8 cellular contexts compared by ENCODE assay signal in genomic region chr10:25015927-25016348, GRCh38. TPM values are rescaled to one million over a fixed set of nuclear protein-coding genes. Genes with fewer than 3 reads are reported as not detected.
DNase-seq lines count a peak whose midpoint lies in the region; ATAC-seq and TF ChIP-seq lines count a peak whose summit lies in the region.

Gene ENKUR, minus strand, starts transcription at chr10:25016158. Its CDS starts 222 bp downstream, at chr10:25015936.

- intact Hi-C loops in activated T-helper 2 cell treated with anti-CD3 and anti-CD28 coated beads, Interferon-gamma antibody, Interleukin-2, Interleukin-4, amounts not matched to agents 10 μg/mL and 5 μg/mL and 100 μg/mL, durations not matched to agents 14 hours and 24 hours and 36 hours (cut with micrococcal nuclease) = loop anchor here (1.0 to 10.0 kb wide), 9 partner anchors 46 to 374 kb away; no protein-coding TSS in a partner anchor

- H2AFZ ChIP-seq in DND-41 (ENCODE audit: low read depth, low read length) = peak within 1 kb of the TSS; percentile 79

- H3K36me3 ChIP-seq in DND-41 (ENCODE audit: insufficient read depth, low read length) (no peaks in the 10 kb centered on the region), H7 (replicated peaks; ENCODE audit: control insufficient read depth, insufficient read depth, low read length) (no peaks in the 10 kb centered on the region)

- peaks cover 22% of the 10 kb centered on the region for H3K79me2 ChIP-seq in DND-41 (ENCODE audit: insufficient read depth, low read length)

- H3K4me3 Mint-ChIP-seq in activated T-helper 2 cell treated with anti-CD3 and anti-CD28 coated beads, Interferon-gamma antibody, Interleukin-2, Interleukin-4, amounts not matched to agents 10 μg/mL and 5 μg/mL and 100 μg/mL, durations not matched to agents 14 hours and 24 hours and 36 hours (ENCODE audit: low read depth) = peak within 1 kb of the TSS; percentile 89
- peak within 1 kb of the TSS; percentile 86 to 96 (median 94) for H3K4me3 Mint-ChIP-seq in naive thymus-derived CD8-positive, alpha-beta T cell
- H3K4me3 Mint-ChIP-seq in stimulated activated memory B cell treated with anti-CD40 and anti-IgM and Interleukin-4, amounts not matched to agents 10 μg/mL and 1 μg/mL and 100 μg/mL, for 72 hours = peak within 1 kb of the TSS; percentile 86

- H3K9me3 Mint-ChIP-seq in activated T-helper 2 cell treated with anti-CD3 and anti-CD28 coated beads, Interferon-gamma antibody, Interleukin-2, Interleukin-4, amounts not matched to agents 10 μg/mL and 5 μg/mL and 100 μg/mL, durations not matched to agents 14 hours and 24 hours and 36 hours = peaks cover 6% of the 10 kb centered on the region
- H3K9me3 Mint-ChIP-seq in naive thymus-derived CD8-positive, alpha-beta T cell = peaks cover 0 to 3% (median 0%) of the 10 kb centered on the region in 9 donors
- H3K9me3 Mint-ChIP-seq in stimulated activated memory B cell treated with anti-CD40 and anti-IgM and Interleukin-4, amounts not matched to agents 10 μg/mL and 1 μg/mL and 100 μg/mL, for 72 hours = no peaks in the 10 kb centered on the region

- no peaks in the 10 kb centered on the region for H3K36me3 Mint-ChIP-seq in activated T-helper 2 cell treated with anti-CD3 and anti-CD28 coated beads, Interferon-gamma antibody, Interleukin-2, Interleukin-4, amounts not matched to agents 10 μg/mL and 5 μg/mL and 100 μg/mL, durations not matched to agents 14 hours and 24 hours and 36 hours (ENCODE audit: low read depth)
- no peaks in the 10 kb centered on the region for H3K36me3 Mint-ChIP-seq in naive thymus-derived CD8-positive, alpha-beta T cell
- no peaks in the 10 kb centered on the region for H3K36me3 Mint-ChIP-seq in stimulated activated memory B cell treated with anti-CD40 and anti-IgM and Interleukin-4, amounts not matched to agents 10 μg/mL and 1 μg/mL and 100 μg/mL, for 72 hours

- H3K4me3 ChIP-seq in DND-41 (ENCODE audit: low read depth in 1 of 2, low read length in 2 of 2) = peak within 1 kb of the TSS; percentile 67 to 75
- H3K4me3 ChIP-seq in H7 (ENCODE audit: insufficient read depth, low read depth, low read length) = peak within 1 kb of the TSS; percentile 55
- H3K4me3 ChIP-seq in fibroblast of pulmonary artery (replicated peaks; ENCODE audit: low read depth, low read length) = peak within 1 kb of the TSS; percentile 70

- no peaks in the 10 kb centered on the region for H4K20me1 ChIP-seq in DND-41 (ENCODE audit: insufficient read depth, low read length)

- TF ChIP-seq CTCF in DND-41 (IDR thresholded peaks at IDR 0.05; ENCODE audit: borderline replicate concordance, extremely low read depth, low read length, poor library complexity, severe bottlenecking) = no peak
- TF ChIP-seq CTCF in fibroblast of pulmonary artery (IDR thresholded peaks at IDR 0.05; ENCODE audit: low read length, missing control alignments) = no peak

- H3K4me1 ChIP-seq in DND-41 (ENCODE audit: insufficient read depth, low read length) = peaks cover 31% of the 10 kb centered on the region

- POLR2A ChIA-PET in naive thymus-derived CD8-positive, alpha-beta T cell (lab: Charles Lee) = interaction anchor here (0.5 to 1.9 kb wide), 9 partner anchors 24 to 1577 kb away, joined by 3 to 9 read pairs (median 5); partner anchors contain the start of genes ARHGAP21, OTUD1 and PRTFDC1

- DNase-seq in DND-41 (peak; percentile 90), H7 (peak; percentile 76), LoVo (ENCODE audit: low spot score) (peak; percentile 82), RPMI7951 (ENCODE audit: low read depth) (peak; percentile 94), fibroblast of pulmonary artery (ENCODE audit: low read depth) (peak; percentile 93)
- DNase-seq in activated T-helper 2 cell treated with anti-CD3 and anti-CD28 coated beads, Interferon-gamma antibody, Interleukin-2, Interleukin-4, amounts not matched to agents 10 μg/mL and 5 μg/mL and 100 μg/mL, durations not matched to agents 14 hours and 24 hours and 36 hours (ENCODE audit: low spot score) = peak; percentile 87
- DNase-seq in naive thymus-derived CD8-positive, alpha-beta T cell = peak in 9 of 10 donors; percentile 89 to 98 (median 94)

- no peaks in the 10 kb centered on the region for H3K9me3 ChIP-seq in DND-41 (ENCODE audit: insufficient read depth, low read length, severe bottlenecking)

- H3K4me1 Mint-ChIP-seq in activated T-helper 2 cell treated with anti-CD3 and anti-CD28 coated beads, Interferon-gamma antibody, Interleukin-2, Interleukin-4, amounts not matched to agents 10 μg/mL and 5 μg/mL and 100 μg/mL, durations not matched to agents 14 hours and 24 hours and 36 hours (ENCODE audit: low read depth) = peaks cover 14% of the 10 kb centered on the region
- peaks cover 14 to 38% (median 27%) of the 10 kb centered on the region in 4 donors for H3K4me1 Mint-ChIP-seq in naive thymus-derived CD8-positive, alpha-beta T cell
- H3K4me1 Mint-ChIP-seq in stimulated activated memory B cell treated with anti-CD40 and anti-IgM and Interleukin-4, amounts not matched to agents 10 μg/mL and 1 μg/mL and 100 μg/mL, for 72 hours = peaks cover 14% of the 10 kb centered on the region

- peak; percentile 59 for ATAC-seq in DND-41 (ENCODE audit: insufficient read depth, low read depth)
- ATAC-seq in naive thymus-derived CD8-positive, alpha-beta T cell = peak; percentile 59 to 65
- ATAC-seq in stimulated activated memory B cell treated with anti-CD40 and anti-IgM and Interleukin-4, amounts not matched to agents 10 μg/mL and 1 μg/mL and 100 μg/mL, for 72 hours = peak; percentile 75

- H3K27ac Mint-ChIP-seq in activated T-helper 2 cell treated with anti-CD3 and anti-CD28 coated beads, Interferon-gamma antibody, Interleukin-2, Interleukin-4, amounts not matched to agents 10 μg/mL and 5 μg/mL and 100 μg/mL, durations not matched to agents 14 hours and 24 hours and 36 hours = peak within 1 kb of the TSS; percentile 95
- peak within 1 kb of the TSS; percentile 94 to 99 (median 98) for H3K27ac Mint-ChIP-seq in naive thymus-derived CD8-positive, alpha-beta T cell
- H3K27ac Mint-ChIP-seq in stimulated activated memory B cell treated with anti-CD40 and anti-IgM and Interleukin-4, amounts not matched to agents 10 μg/mL and 1 μg/mL and 100 μg/mL, for 72 hours = peak within 1 kb of the TSS; percentile 74

- H3K27ac ChIP-seq in DND-41 (ENCODE audit: low read length) = peak within 1 kb of the TSS; percentile 93

- peak within 1 kb of the TSS; percentile 89 for H3K9ac ChIP-seq in DND-41 (ENCODE audit: low read depth, low read length)

- peak within 1 kb of the TSS; percentile 74 for H3K4me2 ChIP-seq in DND-41 (ENCODE audit: insufficient read depth, low read length)

- peaks cover 4% of the 10 kb centered on the region for H3K27me3 Mint-ChIP-seq in activated T-helper 2 cell treated with anti-CD3 and anti-CD28 coated beads, Interferon-gamma antibody, Interleukin-2, Interleukin-4, amounts not matched to agents 10 μg/mL and 5 μg/mL and 100 μg/mL, durations not matched to agents 14 hours and 24 hours and 36 hours (ENCODE audit: low read depth)
- H3K27me3 Mint-ChIP-seq in naive thymus-derived CD8-positive, alpha-beta T cell = peaks cover 0 to 6% (median 0%) of the 10 kb centered on the region in 5 donors
- no peaks in the 10 kb centered on the region for H3K27me3 Mint-ChIP-seq in stimulated activated memory B cell treated with anti-CD40 and anti-IgM and Interleukin-4, amounts not matched to agents 10 μg/mL and 1 μg/mL and 100 μg/mL, for 72 hours

- H3K27me3 ChIP-seq in DND-41 (ENCODE audit: insufficient read depth, low read length, poor library complexity) = no peaks in the 10 kb centered on the region
- H3K27me3 ChIP-seq in H7 (ENCODE audit: control insufficient read depth, insufficient read depth, low read length) = no peaks in the 10 kb centered on the region

RNA-seq across cellular contexts. Expression of gene ENKUR, which starts in this region (rescaled TPM):
- total RNA-seq in H7 (2014; rRNA removed; shearing (Covaris generic)) = not detected in 2 replicates
- 0.10 and 0.24 TPM in 2 replicates for total RNA-seq in RPMI7951 (2014; rRNA removed; shearing (Covaris generic))
- not detected in 2 replicates for total RNA-seq in activated T-helper 2 cell treated with anti-CD3 and anti-CD28 coated beads, Interferon-gamma antibody, Interleukin-2, Interleukin-4, amounts not matched to agents 10 μg/mL and 5 μg/mL and 100 μg/mL, durations not matched to agents 14 hours and 24 hours and 36 hours
- not detected for total RNA-seq in naive thymus-derived CD8-positive, alpha-beta T cell
- not detected for polyA plus RNA-seq in naive thymus-derived CD8-positive, alpha-beta T cell

Comparison
In these comparisons a context has a peak if more than half of its experiments do, and no peak if none do; other contexts are left out.
1. Peak in every context shown above with its lines: DNase-seq, ATAC-seq, H3K4me3 ChIP-seq and H3K27ac ChIP-seq.
2. Peak in DNase-seq and H3K4me3 ChIP-seq in H7; RNA of the gene not detected or under 1 TPM.
3. Peak in DNase-seq in RPMI7951; RNA of the gene not detected or under 1 TPM.
4. Peak in DNase-seq in activated T-helper 2 cell treated with anti-CD3 and anti-CD28 coated beads, Interferon-gamma antibody, Interleukin-2, Interleukin-4, amounts not matched to agents 10 μg/mL and 5 μg/mL and 100 μg/mL, durations not matched to agents 14 hours and 24 hours and 36 hours; RNA of the gene not detected or under 1 TPM.
5. Peak in DNase-seq and ATAC-seq in naive thymus-derived CD8-positive, alpha-beta T cell; RNA of the gene not detected or under 1 TPM.